1 cellular context compared by ENCODE assay signal in genomic region chr7:108586274-108586710, GRCh38.
TF ChIP-seq lines count a peak whose summit lies in the region.

No MANE protein-coding gene starts in this region.

TF ChIP-seq in K562, 482 proteins besides CTCF, POLR2A, EP300 and RAD21 (continued from another document):
- TF ChIP-seq, protein P1, sequence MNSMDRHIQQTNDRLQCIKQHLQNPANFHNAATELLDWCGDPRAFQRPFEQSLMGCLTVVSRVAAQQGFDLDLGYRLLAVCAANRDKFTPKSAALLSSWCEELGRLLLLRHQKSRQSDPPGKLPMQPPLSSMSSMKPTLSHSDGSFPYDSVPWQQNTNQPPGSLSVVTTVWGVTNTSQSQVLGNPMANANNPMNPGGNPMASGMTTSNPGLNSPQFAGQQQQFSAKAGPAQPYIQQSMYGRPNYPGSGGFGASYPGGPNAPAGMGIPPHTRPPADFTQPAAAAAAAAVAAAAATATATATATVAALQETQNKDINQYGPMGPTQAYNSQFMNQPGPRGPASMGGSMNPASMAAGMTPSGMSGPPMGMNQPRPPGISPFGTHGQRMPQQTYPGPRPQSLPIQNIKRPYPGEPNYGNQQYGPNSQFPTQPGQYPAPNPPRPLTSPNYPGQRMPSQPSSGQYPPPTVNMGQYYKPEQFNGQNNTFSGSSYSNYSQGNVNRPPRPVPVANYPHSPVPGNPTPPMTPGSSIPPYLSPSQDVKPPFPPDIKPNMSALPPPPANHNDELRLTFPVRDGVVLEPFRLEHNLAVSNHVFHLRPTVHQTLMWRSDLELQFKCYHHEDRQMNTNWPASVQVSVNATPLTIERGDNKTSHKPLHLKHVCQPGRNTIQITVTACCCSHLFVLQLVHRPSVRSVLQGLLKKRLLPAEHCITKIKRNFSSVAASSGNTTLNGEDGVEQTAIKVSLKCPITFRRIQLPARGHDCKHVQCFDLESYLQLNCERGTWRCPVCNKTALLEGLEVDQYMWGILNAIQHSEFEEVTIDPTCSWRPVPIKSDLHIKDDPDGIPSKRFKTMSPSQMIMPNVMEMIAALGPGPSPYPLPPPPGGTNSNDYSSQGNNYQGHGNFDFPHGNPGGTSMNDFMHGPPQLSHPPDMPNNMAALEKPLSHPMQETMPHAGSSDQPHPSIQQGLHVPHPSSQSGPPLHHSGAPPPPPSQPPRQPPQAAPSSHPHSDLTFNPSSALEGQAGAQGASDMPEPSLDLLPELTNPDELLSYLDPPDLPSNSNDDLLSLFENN (IDR thresholded peaks at IDR 0.05; ENCODE audit: low read depth in 2 of 2, low read length in 2 of 2) = peak in 1 of 2 experiments; percentile 79; a peak in 1 of 4 replicates
- TF ChIP-seq, protein P2, sequence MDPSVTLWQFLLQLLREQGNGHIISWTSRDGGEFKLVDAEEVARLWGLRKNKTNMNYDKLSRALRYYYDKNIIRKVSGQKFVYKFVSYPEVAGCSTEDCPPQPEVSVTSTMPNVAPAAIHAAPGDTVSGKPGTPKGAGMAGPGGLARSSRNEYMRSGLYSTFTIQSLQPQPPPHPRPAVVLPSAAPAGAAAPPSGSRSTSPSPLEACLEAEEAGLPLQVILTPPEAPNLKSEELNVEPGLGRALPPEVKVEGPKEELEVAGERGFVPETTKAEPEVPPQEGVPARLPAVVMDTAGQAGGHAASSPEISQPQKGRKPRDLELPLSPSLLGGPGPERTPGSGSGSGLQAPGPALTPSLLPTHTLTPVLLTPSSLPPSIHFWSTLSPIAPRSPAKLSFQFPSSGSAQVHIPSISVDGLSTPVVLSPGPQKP (CRISPR knock-in tag; IDR thresholded peaks at IDR 0.05) = no peak
- TF ChIP-seq SREBF2 (CRISPR knock-in tag; IDR thresholded peaks at IDR 0.05) (no peak), NR2C1 (IDR thresholded peaks at IDR 0.05) (no peak), NR2C1 (tag; IDR thresholded peaks at IDR 0.05) (no peak)
